ENCODE assay signal across 8 cellular contexts in the genomic region with DNA sequence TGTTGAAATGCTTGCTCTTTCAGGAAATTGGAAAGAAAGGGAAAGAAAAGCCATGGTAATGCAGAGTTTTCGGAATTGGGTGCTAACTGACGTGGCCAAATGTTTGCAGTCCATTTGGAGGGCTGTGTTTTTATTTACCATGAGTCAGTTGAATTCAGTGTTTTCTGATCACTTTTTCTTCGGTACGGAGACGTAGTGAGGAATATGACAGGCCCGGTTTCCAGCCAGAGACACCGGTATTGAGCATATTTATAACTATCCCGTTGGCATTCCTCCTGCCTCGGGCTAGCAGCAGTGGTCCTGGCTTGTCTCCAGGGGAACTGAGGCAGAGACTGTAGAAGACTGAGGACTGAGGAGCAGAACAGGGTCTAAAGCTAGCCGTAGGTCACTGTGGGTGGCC. TPM values are rescaled to one million over a fixed set of nuclear protein-coding genes. Genes with fewer than 3 reads are reported as not detected.
DNase-seq lines count a peak whose midpoint lies in the region; ATAC-seq and TF ChIP-seq lines count a peak whose summit lies in the region.

No MANE protein-coding gene starts in this region.

- no peaks in the 10 kb centered on the region for H3K9me3 Mint-ChIP-seq in CD8-positive, alpha-beta T cell
- H3K9me3 Mint-ChIP-seq in effector memory CD8-positive, alpha-beta T cell = no peaks in the 10 kb centered on the region

- CTCF ChIA-PET in CD8-positive, alpha-beta T cell (lab: Charles Lee) = interaction anchor here (1.0 kb wide), 1 partner anchor 17 kb away, joined by 3 read pairs; no protein-coding TSS in a partner anchor

- H3F3A ChIP-seq in OCI-LY1 (ENCODE audit: insufficient read depth, low read length) = no peaks in the 10 kb centered on the region

- peaks cover 17% of the 10 kb centered on the region for H3K4me1 ChIP-seq in CD8-positive, alpha-beta T cell (ENCODE audit: insufficient read depth, low read length)
- H3K4me1 ChIP-seq in OCI-LY1 (ENCODE audit: insufficient read depth, low read length, severe bottlenecking) (peaks cover 15% of the 10 kb centered on the region), neuron (ENCODE audit: insufficient read depth, low read length) (peaks cover 8% of the 10 kb centered on the region)

- intact Hi-C loops in CD8-positive, alpha-beta T cell (cut with DNase I, micrococcal nuclease) = loop anchor here (1.0 to 2.0 kb wide), 4 partner anchors 45 to 419 kb away; a partner anchor contains a TSS

- H3K4me1 Mint-ChIP-seq in CD8-positive, alpha-beta T cell (ENCODE audit: low read depth) = peaks cover 29% of the 10 kb centered on the region
- H3K4me1 Mint-ChIP-seq in effector memory CD8-positive, alpha-beta T cell (ENCODE audit: low read depth in 2 of 2) = peaks cover 21% of the 10 kb centered on the region in 2 donors

- POLR2A ChIA-PET in CD8-positive, alpha-beta T cell (lab: Charles Lee) = interaction anchor here (1.3 to 1.6 kb wide), 2 partner anchors 106 to 170 kb away, joined by 3 to 4 read pairs; no protein-coding TSS in a partner anchor

- H3K9me2 ChIP-seq in OCI-LY1 (ENCODE audit: low read depth, low read length) = no peaks in the 10 kb centered on the region

- peaks cover 13% of the 10 kb centered on the region for H3K79me2 ChIP-seq in OCI-LY1 (ENCODE audit: insufficient read depth, low read length)

- DNase-seq in CD8-positive, alpha-beta T cell = no peak
- DNase-seq in effector memory CD8-positive, alpha-beta T cell = no peak
- DNase-seq in NCI-H748 treated with DMSO at 0.1 percent for 48 hours (lab: John Stamatoyannopoulos, UW) (no peak), NCI-H2227 (lab: John Stamatoyannopoulos, UW; ENCODE audit: unreplicated experiment) (no peak)

- H3K36me3 Mint-ChIP-seq in CD8-positive, alpha-beta T cell = peaks cover 28% of the 10 kb centered on the region
- H3K36me3 Mint-ChIP-seq in effector memory CD8-positive, alpha-beta T cell (ENCODE audit: insufficient read depth) = peaks cover 42% of the 10 kb centered on the region

- H3K4me3 Mint-ChIP-seq in CD8-positive, alpha-beta T cell = peak overlapping the region; percentile 88
- H3K4me3 Mint-ChIP-seq in effector memory CD8-positive, alpha-beta T cell = peak overlapping the region; percentile 82 to 85

- H3K4me3 ChIP-seq in CD8-positive, alpha-beta T cell (ENCODE audit: low read depth, low read length) = peak overlapping the region; percentile 80
- H3K4me3 ChIP-seq in OCI-LY1 (ENCODE audit: low read depth, low read length, poor library complexity, severe bottlenecking) = peak overlapping the region; percentile 78
- H3K4me3 ChIP-seq in neuron (ENCODE audit: low read length) = peak overlapping the region; percentile 98

- H2AFZ ChIP-seq in OCI-LY1 (ENCODE audit: low read length) (no peak overlapping the region), neuron (ENCODE audit: low read depth, low read length) (no peak overlapping the region)

- ATAC-seq in CD8-positive, alpha-beta T cell = no peak
- ATAC-seq in effector memory CD8-positive, alpha-beta T cell (replicated peaks) = no peak
- ATAC-seq in HG02938 (IDR thresholded peaks at IDR 0.05; ENCODE audit: unreplicated experiment) (no peak), GM18873 (IDR thresholded peaks at IDR 0.05; ENCODE audit: low FRiP score, unreplicated experiment) (no peak)

- H3K9me3 ChIP-seq in CD8-positive, alpha-beta T cell (ENCODE audit: low read length) = no peaks in the 10 kb centered on the region
- H3K9me3 ChIP-seq in OCI-LY1 (ENCODE audit: low read length) = 0 out of 2 replicates have a peak, but pooled peaks cover 2% of the 10 kb centered on the region
- H3K9me3 ChIP-seq in neuron (ENCODE audit: low read length) = no peaks in the 10 kb centered on the region

- H3K27me3 Mint-ChIP-seq in CD8-positive, alpha-beta T cell (ENCODE audit: low read depth) = no peaks in the 10 kb centered on the region
- peaks cover 2 to 5% of the 10 kb centered on the region in 2 donors for H3K27me3 Mint-ChIP-seq in effector memory CD8-positive, alpha-beta T cell

- H3K4me2 ChIP-seq in OCI-LY1 (ENCODE audit: low read length) = peak overlapping the region; percentile 93

- no peak for TF ChIP-seq CTCF in CD8-positive, alpha-beta T cell (IDR thresholded peaks at IDR 0.05)
- TF ChIP-seq CTCF in OCI-LY1 (IDR thresholded peaks at IDR 0.05; ENCODE audit: low read length) = no peak

- H3K36me3 ChIP-seq in CD8-positive, alpha-beta T cell (ENCODE audit: insufficient read depth, low read length) = peaks cover 18% of the 10 kb centered on the region
- H3K36me3 ChIP-seq in OCI-LY1 (ENCODE audit: insufficient read depth, low read length) (peaks cover 41% of the 10 kb centered on the region), neuron (ENCODE audit: insufficient read depth, low read length) (peaks cover 34% of the 10 kb centered on the region)

- H3K27ac Mint-ChIP-seq in CD8-positive, alpha-beta T cell = peak overlapping the region; percentile 91
- peak overlapping the region; percentile 59 to 80 for H3K27ac Mint-ChIP-seq in effector memory CD8-positive, alpha-beta T cell

- H3K27me3 ChIP-seq in CD8-positive, alpha-beta T cell (ENCODE audit: insufficient read depth, low read length) = no peaks in the 10 kb centered on the region
- H3K27me3 ChIP-seq in OCI-LY1 (ENCODE audit: insufficient read depth, low read length) = no peaks in the 10 kb centered on the region
- H3K27me3 ChIP-seq in neuron (ENCODE audit: insufficient read depth, low read length) = no peaks in the 10 kb centered on the region

- H3K27ac ChIP-seq in CD8-positive, alpha-beta T cell (ENCODE audit: low read depth, low read length) = peak overlapping the region; percentile 5
- H3K27ac ChIP-seq in OCI-LY1 (ENCODE audit: low read depth, low read length, poor library complexity, severe bottlenecking) = no peak overlapping the region

- H4K20me1 ChIP-seq in OCI-LY1 (ENCODE audit: insufficient read depth, low read length) = no peaks in the 10 kb centered on the region

- peak overlapping the region; percentile 78 for H3K9ac ChIP-seq in OCI-LY1 (ENCODE audit: low read length)

RNA-seq across cellular contexts. Expression of a gene that starts 1.0 kb away (rescaled TPM):
- 10 to 100 TPM; 55.6 to 56.2 TPM for total RNA-seq in CD8-positive, alpha-beta T cell

RNA-seq across cellular contexts. Expression of a gene that starts 45.7 kb away (rescaled TPM):
- total RNA-seq in CD8-positive, alpha-beta T cell = 10 to 100 TPM; 33.3 to 37.0 TPM

RNA-seq across cellular contexts. Expression of a gene that starts 56.6 kb away (rescaled TPM):
- total RNA-seq in CD8-positive, alpha-beta T cell = 1 to 10 TPM; 3.8 to 4.1 TPM
